1 cellular context compared by ENCODE assay signal in genomic region chr1:8702848-8703810, GRCh38.
TF ChIP-seq lines count a peak whose summit lies in the region.

No MANE protein-coding gene starts in this region.

TF ChIP-seq in HepG2, 621 proteins besides CTCF, POLR2A, EP300 and RAD21 (continued from another document and continues in another):
- TF ChIP-seq ZNF646 (CRISPR knock-in tag; IDR thresholded peaks at IDR 0.05) = no peak; the same call in 1 of the 2 replicates
- no peak for TF ChIP-seq CC2D1A (CRISPR knock-in tag; IDR thresholded peaks at IDR 0.05)
- TF ChIP-seq CENPBD1 (CRISPR knock-in tag; IDR thresholded peaks at IDR 0.05; ENCODE audit: borderline replicate concordance, low read depth) = no peak
- no peak for TF ChIP-seq ATM (IDR thresholded peaks at IDR 0.05; ENCODE audit: borderline replicate concordance)
- TF ChIP-seq, protein P1, sequence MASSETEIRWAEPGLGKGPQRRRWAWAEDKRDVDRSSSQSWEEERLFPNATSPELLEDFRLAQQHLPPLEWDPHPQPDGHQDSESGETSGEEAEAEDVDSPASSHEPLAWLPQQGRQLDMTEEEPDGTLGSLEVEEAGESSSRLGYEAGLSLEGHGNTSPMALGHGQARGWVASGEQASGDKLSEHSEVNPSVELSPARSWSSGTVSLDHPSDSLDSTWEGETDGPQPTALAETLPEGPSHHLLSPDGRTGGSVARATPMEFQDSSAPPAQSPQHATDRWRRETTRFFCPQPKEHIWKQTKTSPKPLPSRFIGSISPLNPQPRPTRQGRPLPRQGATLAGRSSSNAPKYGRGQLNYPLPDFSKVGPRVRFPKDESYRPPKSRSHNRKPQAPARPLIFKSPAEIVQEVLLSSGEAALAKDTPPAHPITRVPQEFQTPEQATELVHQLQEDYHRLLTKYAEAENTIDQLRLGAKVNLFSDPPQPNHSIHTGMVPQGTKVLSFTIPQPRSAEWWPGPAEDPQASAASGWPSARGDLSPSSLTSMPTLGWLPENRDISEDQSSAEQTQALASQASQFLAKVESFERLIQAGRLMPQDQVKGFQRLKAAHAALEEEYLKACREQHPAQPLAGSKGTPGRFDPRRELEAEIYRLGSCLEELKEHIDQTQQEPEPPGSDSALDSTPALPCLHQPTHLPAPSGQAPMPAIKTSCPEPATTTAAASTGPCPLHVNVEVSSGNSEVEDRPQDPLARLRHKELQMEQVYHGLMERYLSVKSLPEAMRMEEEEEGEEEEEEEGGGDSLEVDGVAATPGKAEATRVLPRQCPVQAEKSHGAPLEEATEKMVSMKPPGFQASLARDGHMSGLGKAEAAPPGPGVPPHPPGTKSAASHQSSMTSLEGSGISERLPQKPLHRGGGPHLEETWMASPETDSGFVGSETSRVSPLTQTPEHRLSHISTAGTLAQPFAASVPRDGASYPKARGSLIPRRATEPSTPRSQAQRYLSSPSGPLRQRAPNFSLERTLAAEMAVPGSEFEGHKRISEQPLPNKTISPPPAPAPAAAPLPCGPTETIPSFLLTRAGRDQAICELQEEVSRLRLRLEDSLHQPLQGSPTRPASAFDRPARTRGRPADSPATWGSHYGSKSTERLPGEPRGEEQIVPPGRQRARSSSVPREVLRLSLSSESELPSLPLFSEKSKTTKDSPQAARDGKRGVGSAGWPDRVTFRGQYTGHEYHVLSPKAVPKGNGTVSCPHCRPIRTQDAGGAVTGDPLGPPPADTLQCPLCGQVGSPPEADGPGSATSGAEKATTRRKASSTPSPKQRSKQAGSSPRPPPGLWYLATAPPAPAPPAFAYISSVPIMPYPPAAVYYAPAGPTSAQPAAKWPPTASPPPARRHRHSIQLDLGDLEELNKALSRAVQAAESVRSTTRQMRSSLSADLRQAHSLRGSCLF (CRISPR knock-in tag; IDR thresholded peaks at IDR 0.05; ENCODE audit: borderline replicate concordance) = no peak
- peak; percentile 79 for TF ChIP-seq ZNF777 (CRISPR knock-in tag; IDR thresholded peaks at IDR 0.05)
- TF ChIP-seq, protein P2, sequence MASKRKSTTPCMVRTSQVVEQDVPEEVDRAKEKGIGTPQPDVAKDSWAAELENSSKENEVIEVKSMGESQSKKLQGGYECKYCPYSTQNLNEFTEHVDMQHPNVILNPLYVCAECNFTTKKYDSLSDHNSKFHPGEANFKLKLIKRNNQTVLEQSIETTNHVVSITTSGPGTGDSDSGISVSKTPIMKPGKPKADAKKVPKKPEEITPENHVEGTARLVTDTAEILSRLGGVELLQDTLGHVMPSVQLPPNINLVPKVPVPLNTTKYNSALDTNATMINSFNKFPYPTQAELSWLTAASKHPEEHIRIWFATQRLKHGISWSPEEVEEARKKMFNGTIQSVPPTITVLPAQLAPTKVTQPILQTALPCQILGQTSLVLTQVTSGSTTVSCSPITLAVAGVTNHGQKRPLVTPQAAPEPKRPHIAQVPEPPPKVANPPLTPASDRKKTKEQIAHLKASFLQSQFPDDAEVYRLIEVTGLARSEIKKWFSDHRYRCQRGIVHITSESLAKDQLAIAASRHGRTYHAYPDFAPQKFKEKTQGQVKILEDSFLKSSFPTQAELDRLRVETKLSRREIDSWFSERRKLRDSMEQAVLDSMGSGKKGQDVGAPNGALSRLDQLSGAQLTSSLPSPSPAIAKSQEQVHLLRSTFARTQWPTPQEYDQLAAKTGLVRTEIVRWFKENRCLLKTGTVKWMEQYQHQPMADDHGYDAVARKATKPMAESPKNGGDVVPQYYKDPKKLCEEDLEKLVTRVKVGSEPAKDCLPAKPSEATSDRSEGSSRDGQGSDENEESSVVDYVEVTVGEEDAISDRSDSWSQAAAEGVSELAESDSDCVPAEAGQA (IDR thresholded peaks at IDR 0.05; ENCODE audit: low read depth) = no peak; the same call in 1 of the 2 replicates
- TF ChIP-seq, protein P2 (CRISPR knock-in tag; IDR thresholded peaks at IDR 0.05; ENCODE audit: borderline replicate concordance) = no peak
- TF ChIP-seq, protein P3, sequence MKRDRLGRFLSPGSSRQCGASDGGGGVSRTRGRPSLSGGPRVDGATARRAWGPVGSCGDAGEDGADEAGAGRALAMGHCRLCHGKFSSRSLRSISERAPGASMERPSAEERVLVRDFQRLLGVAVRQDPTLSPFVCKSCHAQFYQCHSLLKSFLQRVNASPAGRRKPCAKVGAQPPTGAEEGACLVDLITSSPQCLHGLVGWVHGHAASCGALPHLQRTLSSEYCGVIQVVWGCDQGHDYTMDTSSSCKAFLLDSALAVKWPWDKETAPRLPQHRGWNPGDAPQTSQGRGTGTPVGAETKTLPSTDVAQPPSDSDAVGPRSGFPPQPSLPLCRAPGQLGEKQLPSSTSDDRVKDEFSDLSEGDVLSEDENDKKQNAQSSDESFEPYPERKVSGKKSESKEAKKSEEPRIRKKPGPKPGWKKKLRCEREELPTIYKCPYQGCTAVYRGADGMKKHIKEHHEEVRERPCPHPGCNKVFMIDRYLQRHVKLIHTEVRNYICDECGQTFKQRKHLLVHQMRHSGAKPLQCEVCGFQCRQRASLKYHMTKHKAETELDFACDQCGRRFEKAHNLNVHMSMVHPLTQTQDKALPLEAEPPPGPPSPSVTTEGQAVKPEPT (CRISPR knock-in tag; IDR thresholded peaks at IDR 0.05; ENCODE audit: low read depth) = no peak
- peak; percentile 78; the same call in 1 of the 2 replicates for TF ChIP-seq SALL2 (CRISPR knock-in tag; IDR thresholded peaks at IDR 0.05)
- no peak for TF ChIP-seq NR2C2 (CRISPR knock-in tag; IDR thresholded peaks at IDR 0.05; ENCODE audit: borderline replicate concordance)
- TF ChIP-seq FOXP1 (IDR thresholded peaks at IDR 0.05) = no peak
- no peak for TF ChIP-seq FOXP1 (CRISPR knock-in tag; IDR thresholded peaks at IDR 0.05)
- peak; percentile 65 for TF ChIP-seq ZNF331 (CRISPR knock-in tag; IDR thresholded peaks at IDR 0.05)
- TF ChIP-seq ZNF414 (CRISPR knock-in tag; IDR thresholded peaks at IDR 0.05) = no peak
- 0 out of 2 replicates have a peak, but pooled peaks have one; percentile 10 for TF ChIP-seq KDM6A (CRISPR knock-in tag; IDR thresholded peaks at IDR 0.05; ENCODE audit: low read depth)
- TF ChIP-seq FOXA3 (CRISPR knock-in tag; IDR thresholded peaks at IDR 0.05) = peak; percentile 61
- TF ChIP-seq SIN3B (IDR thresholded peaks at IDR 0.05; ENCODE audit: low read length) = 0 out of 2 replicates have a peak, but pooled peaks have one; percentile 40
- TF ChIP-seq GFI1 (CRISPR knock-in tag; IDR thresholded peaks at IDR 0.05; ENCODE audit: borderline replicate concordance) = no peak
- peak; percentile 55; the same call in 1 of the 2 replicates for TF ChIP-seq HDAC1 (CRISPR knock-in tag; IDR thresholded peaks at IDR 0.05)
- no peak for TF ChIP-seq TCF12 (IDR thresholded peaks at IDR 0.05)
- TF ChIP-seq TCF12 (CRISPR knock-in tag; IDR thresholded peaks at IDR 0.05) = no peak
- no peak for TF ChIP-seq GABPA (IDR thresholded peaks at IDR 0.05; ENCODE audit: low read depth, low read length)
- TF ChIP-seq GABPA (CRISPR knock-in tag; IDR thresholded peaks at IDR 0.05; ENCODE audit: low read depth) = peak; percentile 45
- no peak for TF ChIP-seq ARNTL (CRISPR knock-in tag; IDR thresholded peaks at IDR 0.05)
- TF ChIP-seq ZNF337 (CRISPR knock-in tag; IDR thresholded peaks at IDR 0.05; ENCODE audit: borderline replicate concordance, low read depth) = no peak
- TF ChIP-seq GTF3A (CRISPR knock-in tag; conservative IDR thresholded peaks at IDR 0.05) = no peak
- no peak for TF ChIP-seq ZNF354B (CRISPR knock-in tag; IDR thresholded peaks at IDR 0.05)
- no peak for TF ChIP-seq ZNF234 (CRISPR knock-in tag; conservative IDR thresholded peaks at IDR 0.05)
- TF ChIP-seq ZNF709 (CRISPR knock-in tag; IDR thresholded peaks at IDR 0.05) = no peak
- TF ChIP-seq ZNF280D (CRISPR knock-in tag; IDR thresholded peaks at IDR 0.05) = no peak
- no peak for TF ChIP-seq KAT2B (IDR thresholded peaks at IDR 0.05; ENCODE audit: borderline replicate concordance, low read depth, low read length)
- TF ChIP-seq ATF7 (IDR thresholded peaks at IDR 0.05) = no peak
- no peak for TF ChIP-seq ATF7 (CRISPR knock-in tag; IDR thresholded peaks at IDR 0.05)
- TF ChIP-seq RORA (CRISPR knock-in tag; IDR thresholded peaks at IDR 0.05) = no peak
- TF ChIP-seq ZNF317 (CRISPR knock-in tag; IDR thresholded peaks at IDR 0.05) = no peak
- TF ChIP-seq NFKBIZ (CRISPR knock-in tag; IDR thresholded peaks at IDR 0.05) = no peak
- peak; percentile 70; the same call in 1 of the 2 replicates for TF ChIP-seq ELF3 (CRISPR knock-in tag; IDR thresholded peaks at IDR 0.05)
- TF ChIP-seq XBP1 (CRISPR knock-in tag; IDR thresholded peaks at IDR 0.05) = no peak
- no peak for TF ChIP-seq ZNF577 (CRISPR knock-in tag; IDR thresholded peaks at IDR 0.05; ENCODE audit: borderline replicate concordance, low read depth)
